8 cellular contexts compared by ENCODE assay signal in the genomic region with DNA sequence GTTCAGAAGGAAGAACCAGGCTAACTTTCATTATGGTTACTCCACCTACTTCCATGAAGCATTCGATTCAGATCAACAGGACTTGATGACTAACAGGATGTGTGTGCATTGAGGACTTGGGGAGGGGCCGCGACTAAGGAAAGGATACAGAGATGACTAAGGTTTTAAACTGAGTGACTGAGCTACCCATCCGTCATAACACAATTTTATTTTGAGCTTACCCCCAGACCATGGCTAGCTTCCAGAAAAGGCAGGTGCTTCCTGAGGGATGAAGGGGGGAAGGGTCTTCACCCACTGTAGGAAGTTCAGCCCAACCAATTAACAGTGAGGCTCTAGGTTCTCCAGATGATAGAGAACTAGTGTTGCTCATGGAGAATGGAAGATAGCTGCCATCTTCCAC. TPM values are rescaled to one million over a fixed set of nuclear protein-coding genes. Genes with fewer than 3 reads are reported as not detected.
DNase-seq lines count a peak whose midpoint lies in the region; ATAC-seq and TF ChIP-seq lines count a peak whose summit lies in the region.

No MANE protein-coding gene starts in this region.

- intact Hi-C loops in posterior vena cava (cut with DNase I), result no loop called here

- no peak for ATAC-seq in GM18498 (IDR thresholded peaks at IDR 0.05; ENCODE audit: unreplicated experiment)
- no peak for ATAC-seq in GM21390 (IDR thresholded peaks at IDR 0.05; ENCODE audit: unreplicated experiment)

- no peak overlapping the region for H3K4me3 ChIP-seq in epithelial cell of esophagus (ENCODE audit: low read length)

- TF ChIP-seq CTCF in epithelial cell of esophagus (IDR thresholded peaks at IDR 0.05; ENCODE audit: insufficient read depth, low read depth, low read length, missing control alignments), result no peak

- DNase-seq in HPDE6-E6E7 (ENCODE audit: extremely low spot score) (peak; percentile 34), epithelial cell of esophagus (ENCODE audit: low read depth) (peak; percentile 86), posterior vena cava (ENCODE audit: low spot score) (no peak), NCI-H2107 (lab: John Stamatoyannopoulos, UW) (no peak)
- DNase-seq in activated CD4-positive, alpha-beta T cell treated with anti-CD3 and anti-CD28 coated beads, Interleukin-2, amount 50 U/mL, for 1 hour, result peak; percentile 14
- DNase-seq in stimulated activated CD4-positive, alpha-beta T cell treated with anti-CD3 and anti-CD28 coated beads, TNF-alpha, amount 100 ng/mL, for 4 hours (ENCODE audit: low read depth in 3 of 3), result peak; percentile 15 to 35 (median 34)

RNA-seq across cellular contexts. Expression of gene CDYL2, which starts 2.6 kb away (rescaled TPM):
- total RNA-seq in posterior vena cava, result 10 to 100 TPM; 12.1 to 16.0 TPM

Comparison
In these comparisons a context has a peak if more than half of its experiments do, and no peak if none do; other contexts are left out.
1. DNase-seq: peak in HPDE6-E6E7 (single experiment), activated CD4-positive, alpha-beta T cell treated with anti-CD3 and anti-CD28 coated beads, Interleukin-2, amount 50 U/mL, for 1 hour (single experiment), epithelial cell of esophagus (single experiment) and stimulated activated CD4-positive, alpha-beta T cell treated with anti-CD3 and anti-CD28 coated beads, TNF-alpha, amount 100 ng/mL, for 4 hours (3 of 3); none in posterior vena cava (single experiment) and NCI-H2107 (single experiment).